ENCODE assay signal across 1 cellular context in the genomic region with DNA sequence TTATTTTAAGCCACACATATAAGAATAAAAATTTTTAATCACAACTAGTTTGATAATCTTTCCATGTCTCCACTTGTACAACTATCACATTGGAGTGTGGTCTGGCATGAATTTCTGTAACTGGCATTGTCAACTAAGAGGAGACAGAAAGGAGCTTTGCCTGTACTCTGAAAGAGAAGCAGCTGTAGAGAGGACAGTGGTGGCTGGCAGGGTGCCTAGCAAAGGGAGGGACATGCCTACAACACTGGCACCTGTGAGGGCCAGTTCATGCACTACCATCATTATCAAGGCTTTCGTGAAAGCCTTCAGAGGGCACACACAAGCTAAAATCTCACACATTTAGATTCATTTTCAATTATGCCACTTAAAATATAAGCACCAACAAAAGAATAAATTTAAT.
TF ChIP-seq lines count a peak whose summit lies in the region.

No MANE protein-coding gene starts in this region.

TF ChIP-seq in WTC11, 78 proteins besides CTCF, POLR2A, EP300 and RAD21 (continued from another document):
- TF ChIP-seq, protein P1, sequence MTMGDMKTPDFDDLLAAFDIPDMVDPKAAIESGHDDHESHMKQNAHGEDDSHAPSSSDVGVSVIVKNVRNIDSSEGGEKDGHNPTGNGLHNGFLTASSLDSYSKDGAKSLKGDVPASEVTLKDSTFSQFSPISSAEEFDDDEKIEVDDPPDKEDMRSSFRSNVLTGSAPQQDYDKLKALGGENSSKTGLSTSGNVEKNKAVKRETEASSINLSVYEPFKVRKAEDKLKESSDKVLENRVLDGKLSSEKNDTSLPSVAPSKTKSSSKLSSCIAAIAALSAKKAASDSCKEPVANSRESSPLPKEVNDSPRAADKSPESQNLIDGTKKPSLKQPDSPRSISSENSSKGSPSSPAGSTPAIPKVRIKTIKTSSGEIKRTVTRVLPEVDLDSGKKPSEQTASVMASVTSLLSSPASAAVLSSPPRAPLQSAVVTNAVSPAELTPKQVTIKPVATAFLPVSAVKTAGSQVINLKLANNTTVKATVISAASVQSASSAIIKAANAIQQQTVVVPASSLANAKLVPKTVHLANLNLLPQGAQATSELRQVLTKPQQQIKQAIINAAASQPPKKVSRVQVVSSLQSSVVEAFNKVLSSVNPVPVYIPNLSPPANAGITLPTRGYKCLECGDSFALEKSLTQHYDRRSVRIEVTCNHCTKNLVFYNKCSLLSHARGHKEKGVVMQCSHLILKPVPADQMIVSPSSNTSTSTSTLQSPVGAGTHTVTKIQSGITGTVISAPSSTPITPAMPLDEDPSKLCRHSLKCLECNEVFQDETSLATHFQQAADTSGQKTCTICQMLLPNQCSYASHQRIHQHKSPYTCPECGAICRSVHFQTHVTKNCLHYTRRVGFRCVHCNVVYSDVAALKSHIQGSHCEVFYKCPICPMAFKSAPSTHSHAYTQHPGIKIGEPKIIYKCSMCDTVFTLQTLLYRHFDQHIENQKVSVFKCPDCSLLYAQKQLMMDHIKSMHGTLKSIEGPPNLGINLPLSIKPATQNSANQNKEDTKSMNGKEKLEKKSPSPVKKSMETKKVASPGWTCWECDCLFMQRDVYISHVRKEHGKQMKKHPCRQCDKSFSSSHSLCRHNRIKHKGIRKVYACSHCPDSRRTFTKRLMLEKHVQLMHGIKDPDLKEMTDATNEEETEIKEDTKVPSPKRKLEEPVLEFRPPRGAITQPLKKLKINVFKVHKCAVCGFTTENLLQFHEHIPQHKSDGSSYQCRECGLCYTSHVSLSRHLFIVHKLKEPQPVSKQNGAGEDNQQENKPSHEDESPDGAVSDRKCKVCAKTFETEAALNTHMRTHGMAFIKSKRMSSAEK (CRISPR knock-in tag; IDR thresholded peaks at IDR 0.05; ENCODE audit: borderline replicate concordance): no peak
- TF ChIP-seq NFYB (CRISPR knock-in tag; conservative IDR thresholded peaks at IDR 0.05; ENCODE audit: low read depth): no peak
- TF ChIP-seq, protein P2, sequence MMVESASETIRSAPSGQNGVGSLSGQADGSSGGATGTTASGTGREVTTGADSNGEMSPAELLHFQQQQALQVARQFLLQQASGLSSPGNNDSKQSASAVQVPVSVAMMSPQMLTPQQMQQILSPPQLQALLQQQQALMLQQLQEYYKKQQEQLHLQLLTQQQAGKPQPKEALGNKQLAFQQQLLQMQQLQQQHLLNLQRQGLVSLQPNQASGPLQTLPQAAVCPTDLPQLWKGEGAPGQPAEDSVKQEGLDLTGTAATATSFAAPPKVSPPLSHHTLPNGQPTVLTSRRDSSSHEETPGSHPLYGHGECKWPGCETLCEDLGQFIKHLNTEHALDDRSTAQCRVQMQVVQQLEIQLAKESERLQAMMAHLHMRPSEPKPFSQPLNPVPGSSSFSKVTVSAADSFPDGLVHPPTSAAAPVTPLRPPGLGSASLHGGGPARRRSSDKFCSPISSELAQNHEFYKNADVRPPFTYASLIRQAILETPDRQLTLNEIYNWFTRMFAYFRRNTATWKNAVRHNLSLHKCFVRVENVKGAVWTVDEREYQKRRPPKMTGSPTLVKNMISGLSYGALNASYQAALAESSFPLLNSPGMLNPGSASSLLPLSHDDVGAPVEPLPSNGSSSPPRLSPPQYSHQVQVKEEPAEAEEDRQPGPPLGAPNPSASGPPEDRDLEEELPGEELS (CRISPR knock-in tag; IDR thresholded peaks at IDR 0.05): no peak
